ENCODE assay signal across 9 cellular contexts in genomic region chr11:34149786-34150185, GRCh38. TPM values are rescaled to one million over a fixed set of nuclear protein-coding genes. Genes with fewer than 3 reads are reported as not detected.
DNase-seq lines count a peak whose midpoint lies in the region; ATAC-seq and TF ChIP-seq lines count a peak whose summit lies in the region.
"Had no signal": no experiment of that assay in that cellular context is flagged by ENCODE, and none has a peak within 500 bp of the region (broad histone marks: within the 10 kb centered on the region; RNA-seq: fewer than 3 reads in every experiment).

No MANE protein-coding gene starts in this region.

- H4K5ac ChIP-seq in H9 (ENCODE audit: insufficient read length, low read depth, low read length), result no peak overlapping the region

- no CpG with 5 or more reads among the region's 13 CpGs for WGBS in H9 (ENCODE audit: extremely low coverage, insufficient read length, low lambda C conversion rate)
- 85% methylated on average over 13 of the region's 13 CpGs for WGBS in liver

- H3K79me2 ChIP-seq in H9 (ENCODE audit: insufficient read depth, low read length), result no peaks in the 10 kb centered on the region

- no peak overlapping the region for H2BK5ac ChIP-seq in H9 (ENCODE audit: insufficient read length, low read length)

- no peak overlapping the region for H3T11ph ChIP-seq in H9 (ENCODE audit: low read length)

- H3K36me3 ChIP-seq in liver (ENCODE audit: control insufficient read depth in 4 of 4, insufficient read depth in 3 of 4, low read depth in 1 of 4, low read length in 3 of 4), result peaks cover 3 to 79% (median 42%) of the 10 kb centered on the region in 4 donors

- H3K4me3 Mint-ChIP-seq in H9 (no peak overlapping the region), brain (no peak overlapping the region)

- H3K27ac Mint-ChIP-seq in H9 (no peak overlapping the region; a peak in 1 of 7 replicates), brain (peak overlapping the region in 1 of 5 experiments; percentile 21)

- H2BK120ac ChIP-seq in H9 (ENCODE audit: low read depth, low read length, poor library complexity, severe bottlenecking), result no peak overlapping the region

- no peak overlapping the region; the same call in 1 of the 2 replicates for H3K14ac ChIP-seq in H9 (ENCODE audit: insufficient read depth, low read length)

- TF ChIP-seq CTCF in H9 (conservative IDR thresholded peaks at IDR 0.05) (peak; percentile 61), brain (conservative IDR thresholded peaks at IDR 0.05) (peak; percentile 25 to 45), liver (IDR thresholded peaks at IDR 0.05; ENCODE audit: low read depth, low read length, missing input control) (peak; percentile 27)

- H3K4me1 ChIP-seq in H9 (ENCODE audit: insufficient read depth, low read length), result no peaks in the 10 kb centered on the region
- no peaks in the 10 kb centered on the region for H3K4me1 ChIP-seq in liver (ENCODE audit: control insufficient read depth in 4 of 4, insufficient read depth in 4 of 4, low read length in 3 of 4)

- no peak for ATAC-seq in HG03460 (IDR thresholded peaks at IDR 0.05; ENCODE audit: unreplicated experiment)

- TF ChIP-seq RAD21 in liver (IDR thresholded peaks at IDR 0.05), result peak in 1 of 2 donors; percentile 58

- H2BK15ac ChIP-seq in H9 (ENCODE audit: low read depth, low read length), result no peak overlapping the region

- H4K91ac ChIP-seq in H9 (ENCODE audit: insufficient read length, low read depth, low read length), result no peak overlapping the region

- H3K27me3 ChIP-seq in H9 (ENCODE audit: insufficient read depth, low read length), result no peaks in the 10 kb centered on the region
- no peaks in the 10 kb centered on the region for H3K27me3 ChIP-seq in liver (ENCODE audit: control insufficient read depth in 4 of 4, insufficient read depth in 4 of 4, low read length in 3 of 4)

- H3K9ac ChIP-seq in H9 (ENCODE audit: extremely low read depth, insufficient read length, low read length), result no peak overlapping the region
- no peak overlapping the region for H3K9ac ChIP-seq in liver (ENCODE audit: low read depth in 1 of 2, low read length in 2 of 2)

- H3K4me1 Mint-ChIP-seq in H9 (no peaks in the 10 kb centered on the region), brain (peaks cover 6% of the 10 kb centered on the region)

- no peaks in the 10 kb centered on the region for H3K27me3 Mint-ChIP-seq in H9 (ENCODE audit: low read depth)
- no peaks in the 10 kb centered on the region for H3K27me3 Mint-ChIP-seq in brain

- H3K4me2 ChIP-seq in H9 (ENCODE audit: insufficient read depth, insufficient read length, low read length), result no peak overlapping the region

- H4K8ac ChIP-seq in H9 (replicated peaks; ENCODE audit: insufficient read length, low read depth, low read length), result no peak overlapping the region

- no peak overlapping the region for H2BK12ac ChIP-seq in H9 (ENCODE audit: insufficient read length, low read depth, low read length)

- H3K9me3 ChIP-seq in H9 (ENCODE audit: control insufficient read depth, low read depth, low read length) (no peaks in the 10 kb centered on the region), liver (ENCODE audit: control insufficient read depth in 4 of 4, low read length in 3 of 4) (no peaks in the 10 kb centered on the region)

- H3K36me3 Mint-ChIP-seq in H9 (ENCODE audit: insufficient read depth in 1 of 3, low read depth in 3 of 3) (peaks cover 36 to 59% (median 41%) of the 10 kb centered on the region in 3 experiments; a peak in 6 of 7 replicates), brain (peaks cover 18% of the 10 kb centered on the region)

- no peaks in the 10 kb centered on the region for H3K79me1 ChIP-seq in H9 (ENCODE audit: insufficient read depth, low read depth, low read length, poor library complexity, severe bottlenecking)

- H3K9me3 Mint-ChIP-seq in H9 (no peaks in the 10 kb centered on the region), brain (no peaks in the 10 kb centered on the region)

- no peak overlapping the region for H3K56ac ChIP-seq in H9 (ENCODE audit: insufficient read length, low read depth, low read length)

- no peak overlapping the region for H2BK20ac ChIP-seq in H9 (ENCODE audit: low read depth, low read length, poor library complexity, severe bottlenecking)

- H4K20me1 ChIP-seq in H9 (ENCODE audit: control insufficient read depth, insufficient read depth, insufficient read length), result no peaks in the 10 kb centered on the region

- no peaks in the 10 kb centered on the region for H3K23me2 ChIP-seq in H9 (ENCODE audit: insufficient read length, low read depth, low read length, poor library complexity, severe bottlenecking)

- H3K23ac ChIP-seq in H9 (ENCODE audit: insufficient read length, low read depth, low read length), result no peak overlapping the region

- H3K4ac ChIP-seq in H9 (ENCODE audit: low read depth, low read length), result no peak overlapping the region

- peak; percentile 63 for DNase-seq in AG20443 (ENCODE audit: low spot score)
- peak; percentile 55 for DNase-seq in H9
- no peak for DNase-seq in activated CD4-positive, CD25-positive, alpha-beta regulatory T cell (lab: John Stamatoyannopoulos, UW)
- DNase-seq in NCI-H226, result no peak
- no peak for DNase-seq in NCI-H2196 treated with DMSO at 0.1 percent for 48 hours (lab: John Stamatoyannopoulos, UW; ENCODE audit: unreplicated experiment)
- DNase-seq: NCI-H446 treated with DMSO at 0.1 percent for 48 hours had no signal

- no peak overlapping the region for H3K18ac ChIP-seq in H9 (ENCODE audit: insufficient read length, low read depth, low read length)

- no peak overlapping the region for H3K4me3 ChIP-seq in liver (ENCODE audit: low read depth in 1 of 3, low read length in 3 of 3)

- H3K27ac ChIP-seq in H9 (ENCODE audit: insufficient read length, low read depth, low read length) (no peak overlapping the region), liver (ENCODE audit: low read depth in 1 of 2, low read length in 2 of 2) (no peak overlapping the region)

- H2AFZ ChIP-seq in H9 (ENCODE audit: low read length), result no peak overlapping the region

- no peak overlapping the region for H2AK5ac ChIP-seq in H9 (ENCODE audit: insufficient read length, low read length)

TF ChIP-seq in liver, 16 proteins besides CTCF, POLR2A, EP300 and RAD21:
- TF ChIP-seq TAF1 (conservative IDR thresholded peaks at IDR 0.05) (no peak), GABPA (IDR thresholded peaks at IDR 0.05 in 1 of 2, conservative IDR thresholded peaks at IDR 0.05 in 1 of 2) (no peak), YY1 (IDR thresholded peaks at IDR 0.05) (no peak), FOXA2 (IDR thresholded peaks at IDR 0.05) (no peak)
- TF ChIP-seq, protein P1, sequence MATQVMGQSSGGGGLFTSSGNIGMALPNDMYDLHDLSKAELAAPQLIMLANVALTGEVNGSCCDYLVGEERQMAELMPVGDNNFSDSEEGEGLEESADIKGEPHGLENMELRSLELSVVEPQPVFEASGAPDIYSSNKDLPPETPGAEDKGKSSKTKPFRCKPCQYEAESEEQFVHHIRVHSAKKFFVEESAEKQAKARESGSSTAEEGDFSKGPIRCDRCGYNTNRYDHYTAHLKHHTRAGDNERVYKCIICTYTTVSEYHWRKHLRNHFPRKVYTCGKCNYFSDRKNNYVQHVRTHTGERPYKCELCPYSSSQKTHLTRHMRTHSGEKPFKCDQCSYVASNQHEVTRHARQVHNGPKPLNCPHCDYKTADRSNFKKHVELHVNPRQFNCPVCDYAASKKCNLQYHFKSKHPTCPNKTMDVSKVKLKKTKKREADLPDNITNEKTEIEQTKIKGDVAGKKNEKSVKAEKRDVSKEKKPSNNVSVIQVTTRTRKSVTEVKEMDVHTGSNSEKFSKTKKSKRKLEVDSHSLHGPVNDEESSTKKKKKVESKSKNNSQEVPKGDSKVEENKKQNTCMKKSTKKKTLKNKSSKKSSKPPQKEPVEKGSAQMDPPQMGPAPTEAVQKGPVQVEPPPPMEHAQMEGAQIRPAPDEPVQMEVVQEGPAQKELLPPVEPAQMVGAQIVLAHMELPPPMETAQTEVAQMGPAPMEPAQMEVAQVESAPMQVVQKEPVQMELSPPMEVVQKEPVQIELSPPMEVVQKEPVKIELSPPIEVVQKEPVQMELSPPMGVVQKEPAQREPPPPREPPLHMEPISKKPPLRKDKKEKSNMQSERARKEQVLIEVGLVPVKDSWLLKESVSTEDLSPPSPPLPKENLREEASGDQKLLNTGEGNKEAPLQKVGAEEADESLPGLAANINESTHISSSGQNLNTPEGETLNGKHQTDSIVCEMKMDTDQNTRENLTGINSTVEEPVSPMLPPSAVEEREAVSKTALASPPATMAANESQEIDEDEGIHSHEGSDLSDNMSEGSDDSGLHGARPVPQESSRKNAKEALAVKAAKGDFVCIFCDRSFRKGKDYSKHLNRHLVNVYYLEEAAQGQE (IDR thresholded peaks at IDR 0.05), result no peak

RNA-seq across cellular contexts. Expression of gene NAT10, which starts 44.4 kb away (rescaled TPM):
- total RNA-seq in H9 (2021) (99.3 and 103 TPM in 2 replicates), liver (10 to 100 TPM; 13.5 to 13.6 TPM)
- polyA plus RNA-seq in brain (ENCODE audit: insufficient read depth, low read depth, low replicate concordance) (17.4 TPM), liver (10 to 100 TPM in 1 of 2 donors, 1 to 10 TPM in 1; 9.1 to 14.0 TPM)

Comparison
In these comparisons a context has a peak if more than half of its experiments do, and no peak if none do; other contexts are left out.
1. DNase-seq: peak in AG20443 (single experiment) and H9 (single experiment); none in activated CD4-positive, CD25-positive, alpha-beta regulatory T cell (0 of 4), NCI-H226 (single experiment) and NCI-H2196 treated with DMSO at 0.1 percent for 48 hours (single experiment).
2. Peak in every context shown above with its lines, with median percentiles within 50 percentile points of each other: CTCF ChIP-seq.